ENCODE assay signal across 21 cellular contexts in genomic region chr3:48581621-48582481, GRCh38. TPM values are rescaled to one million over a fixed set of nuclear protein-coding genes. Genes with fewer than 3 reads are reported as not detected.
A peak's percentile ranks its signal among the peaks of the same experiment; 100 is the strongest.
DNase-seq lines count a peak whose midpoint lies in the region; ATAC-seq and TF ChIP-seq lines count a peak whose summit lies in the region.
"Had no signal": no experiment of that assay in that cellular context is flagged by ENCODE, and none has a peak within 500 bp of the region (broad histone marks: within the 10 kb centered on the region; RNA-seq: fewer than 3 reads in every experiment).

No MANE protein-coding gene starts in this region.

- no peaks in the 10 kb centered on the region for H3K27me3 ChIP-seq in neural progenitor cell
- H3K27me3 ChIP-seq: BLaER1 treated with 17β-estradiol and CSF1 and Interleukin-3, amounts not matched to agents 10 nM and 100 nM had no signal

- H3F3A ChIP-seq in neural progenitor cell (ENCODE audit: low read depth): no peaks in the 10 kb centered on the region

- no peaks in the 10 kb centered on the region for H3K79me2 ChIP-seq in neural progenitor cell (ENCODE audit: low read depth)

- H3K27ac Mint-ChIP-seq in activated CD8-positive, alpha-beta memory T cell treated with anti-CD3 and anti-CD28 coated beads, Interleukin-2, amount 10 ng/mL, durations not matched to agents 7 days and 5 days: no peak overlapping the region
- H3K27ac Mint-ChIP-seq in endothelial cell (ENCODE audit: unreplicated experiment): peak overlapping the region; percentile 26
- H3K27ac Mint-ChIP-seq in neural progenitor cell: peak overlapping the region; percentile 72
- H3K27ac Mint-ChIP-seq in activated naive CD4-positive, alpha-beta T cell treated with anti-CD3 and anti-CD28 coated beads for 36 hours: no peak overlapping the region
- H3K27ac Mint-ChIP-seq: CD4-positive, alpha-beta memory T cell had no signal

- H3K36me3 Mint-ChIP-seq in activated CD8-positive, alpha-beta memory T cell treated with anti-CD3 and anti-CD28 coated beads, Interleukin-2, amount 10 ng/mL, durations not matched to agents 7 days and 5 days: no peaks in the 10 kb centered on the region
- H3K36me3 Mint-ChIP-seq in endothelial cell (ENCODE audit: low read depth, unreplicated experiment) (no peaks in the 10 kb centered on the region), neural progenitor cell (peaks cover 14% of the 10 kb centered on the region)
- no peaks in the 10 kb centered on the region for H3K36me3 Mint-ChIP-seq in activated naive CD4-positive, alpha-beta T cell treated with anti-CD3 and anti-CD28 coated beads for 36 hours (ENCODE audit: low read depth)
- H3K36me3 Mint-ChIP-seq: CD4-positive, alpha-beta memory T cell had no signal

- no peak overlapping the region for H3K9ac ChIP-seq in neural progenitor cell
- H3K9ac ChIP-seq: BLaER1 treated with 17β-estradiol and CSF1 and Interleukin-3, amounts not matched to agents 10 nM and 100 nM had no signal

- TF ChIP-seq CTCF in endothelial cell (IDR thresholded peaks at IDR 0.05; ENCODE audit: unreplicated experiment) (no peak), neural progenitor cell (IDR thresholded peaks at IDR 0.05) (no peak)

- H3K27ac ChIP-seq in neural progenitor cell: no peak overlapping the region
- H3K27ac ChIP-seq: 22Rv1; BLaER1 treated with 17β-estradiol and CSF1 and Interleukin-3, amounts not matched to agents 10 nM and 100 nM; HL-60 had no signal

- H3K36me3 ChIP-seq in neural progenitor cell: no peaks in the 10 kb centered on the region
- H3K36me3 ChIP-seq: BLaER1 treated with 17β-estradiol and CSF1 and Interleukin-3, amounts not matched to agents 10 nM and 100 nM had no signal

- no peaks in the 10 kb centered on the region for H3K27me3 Mint-ChIP-seq in activated CD8-positive, alpha-beta memory T cell treated with anti-CD3 and anti-CD28 coated beads, Interleukin-2, amount 10 ng/mL, durations not matched to agents 7 days and 5 days
- H3K27me3 Mint-ChIP-seq in endothelial cell (ENCODE audit: unreplicated experiment): peaks cover 5% of the 10 kb centered on the region
- no peaks in the 10 kb centered on the region for H3K27me3 Mint-ChIP-seq in neural progenitor cell (ENCODE audit: insufficient read depth, low read depth)
- no peaks in the 10 kb centered on the region for H3K27me3 Mint-ChIP-seq in activated naive CD4-positive, alpha-beta T cell treated with anti-CD3 and anti-CD28 coated beads for 36 hours (ENCODE audit: low read depth)

- no peak overlapping the region for H3K4me3 Mint-ChIP-seq in activated CD8-positive, alpha-beta memory T cell treated with anti-CD3 and anti-CD28 coated beads, Interleukin-2, amount 10 ng/mL, durations not matched to agents 7 days and 5 days
- H3K4me3 Mint-ChIP-seq in endothelial cell (ENCODE audit: unreplicated experiment) (no peak overlapping the region), neural progenitor cell (no peak overlapping the region)
- no peak overlapping the region for H3K4me3 Mint-ChIP-seq in activated naive CD4-positive, alpha-beta T cell treated with anti-CD3 and anti-CD28 coated beads for 36 hours
- H3K4me3 Mint-ChIP-seq: CD4-positive, alpha-beta memory T cell had no signal

- H3K4me2 ChIP-seq in neural progenitor cell: no peak overlapping the region
- H3K4me2 ChIP-seq: BLaER1 treated with 17β-estradiol and CSF1 and Interleukin-3, amounts not matched to agents 10 nM and 100 nM had no signal

- peak; percentile 18 for ATAC-seq in activated CD8-positive, alpha-beta memory T cell treated with anti-CD3 and anti-CD28 coated beads, Interleukin-2, amount 10 ng/mL, durations not matched to agents 7 days and 5 days

- intact Hi-C loops in activated naive CD4-positive, alpha-beta T cell treated with anti-CD3 and anti-CD28 coated beads for 36 hours (cut with micrococcal nuclease): no loop called here

- H3K4me1 Mint-ChIP-seq in activated CD8-positive, alpha-beta memory T cell treated with anti-CD3 and anti-CD28 coated beads, Interleukin-2, amount 10 ng/mL, durations not matched to agents 7 days and 5 days: peaks cover 2% of the 10 kb centered on the region
- H3K4me1 Mint-ChIP-seq in endothelial cell (ENCODE audit: unreplicated experiment): no peaks in the 10 kb centered on the region
- peaks cover 9% of the 10 kb centered on the region for H3K4me1 Mint-ChIP-seq in neural progenitor cell
- no peaks in the 10 kb centered on the region for H3K4me1 Mint-ChIP-seq in activated naive CD4-positive, alpha-beta T cell treated with anti-CD3 and anti-CD28 coated beads for 36 hours (ENCODE audit: low read depth)
- H3K4me1 Mint-ChIP-seq: CD4-positive, alpha-beta memory T cell had no signal

- H3K4me1 ChIP-seq in neural progenitor cell: no peaks in the 10 kb centered on the region
- H3K4me1 ChIP-seq: BLaER1 treated with 17β-estradiol and CSF1 and Interleukin-3, amounts not matched to agents 10 nM and 100 nM; Caco-2 had no signal

- no peaks in the 10 kb centered on the region for H4K20me1 ChIP-seq in neural progenitor cell (ENCODE audit: low read depth)
- H4K20me1 ChIP-seq: BLaER1 treated with 17β-estradiol and CSF1 and Interleukin-3, amounts not matched to agents 10 nM and 100 nM had no signal

- H3K9me3 ChIP-seq in neural progenitor cell (ENCODE audit: low read depth): no peaks in the 10 kb centered on the region
- H3K9me3 ChIP-seq: BLaER1 treated with 17β-estradiol and CSF1 and Interleukin-3, amounts not matched to agents 10 nM and 100 nM; Caco-2 had no signal

- H2AFZ ChIP-seq in neural progenitor cell (replicated peaks): no peak overlapping the region

- CTCF ChIA-PET in activated CD8-positive, alpha-beta memory T cell treated with anti-CD3 and anti-CD28 coated beads, Interleukin-2, amount 10 ng/mL, durations not matched to agents 7 days and 5 days (lab: Charles Lee): no interaction called here
- CTCF ChIA-PET in activated naive CD4-positive, alpha-beta T cell treated with anti-CD3 and anti-CD28 coated beads for 36 hours (lab: Charles Lee): no interaction called here

- no peak for DNase-seq in activated CD8-positive, alpha-beta memory T cell treated with anti-CD3 and anti-CD28 coated beads, Interleukin-2, amount 10 ng/mL, durations not matched to agents 7 days and 5 days
- DNase-seq in activated CD8-positive, alpha-beta memory T cell treated with anti-CD3 and anti-CD28 coated beads for 24 hours: no peak
- DNase-seq in endothelial cell (ENCODE audit: low spot score): no peak
- no peak for DNase-seq in neural progenitor cell (ENCODE audit: low spot score)
- DNase-seq in AG08395 (ENCODE audit: low spot score): no peak
- no peak for DNase-seq in activated naive CD4-positive, alpha-beta T cell treated with anti-CD3 and anti-CD28 coated beads for 36 hours
- DNase-seq: ACHN; Caco-2; CD4-positive, alpha-beta memory T cell; DMS 273 treated with DMSO at 0.1 percent for 48 hours; DMS79 treated with DMSO at 0.1 percent for 48 hours; MV-4-11; NCI-H1105 treated with DMSO at 0.1 percent for 48 hours; NCI-H2029 treated with DMSO at 0.1 percent for 48 hours; NCI-H226; NCI-H510A treated with DMSO at 0.1 percent for 48 hours; NCI-H748 treated with DMSO at 0.1 percent for 48 hours had no signal

- no peak overlapping the region for H3K4me3 ChIP-seq in neural progenitor cell
- H3K4me3 ChIP-seq: BLaER1 treated with 17β-estradiol and CSF1 and Interleukin-3, amounts not matched to agents 10 nM and 100 nM had no signal

- no peaks in the 10 kb centered on the region for H3K9me3 Mint-ChIP-seq in activated CD8-positive, alpha-beta memory T cell treated with anti-CD3 and anti-CD28 coated beads, Interleukin-2, amount 10 ng/mL, durations not matched to agents 7 days and 5 days (ENCODE audit: low read depth)
- H3K9me3 Mint-ChIP-seq in endothelial cell (ENCODE audit: unreplicated experiment) (no peaks in the 10 kb centered on the region), neural progenitor cell (no peaks in the 10 kb centered on the region)
- H3K9me3 Mint-ChIP-seq in activated naive CD4-positive, alpha-beta T cell treated with anti-CD3 and anti-CD28 coated beads for 36 hours: no peaks in the 10 kb centered on the region
- H3K9me3 Mint-ChIP-seq: CD4-positive, alpha-beta memory T cell had no signal

RNA-seq across cellular contexts. Expression of gene COL7A1, which starts 13.3 kb away (rescaled TPM):
- total RNA-seq in activated CD8-positive, alpha-beta memory T cell treated with anti-CD3 and anti-CD28 coated beads, Interleukin-2, amount 10 ng/mL, durations not matched to agents 7 days and 5 days: 1 to 10 TPM; 1.1 TPM
- total RNA-seq in endothelial cell (ENCODE audit: unreplicated experiment) (5.2 TPM), neural progenitor cell (ENCODE audit: low replicate concordance) (3.0 and 13.3 TPM in 2 replicates)
- 1 to 10 TPM in 1 of 2 experiments, under 1 TPM in 1; 0.84 to 1.0 TPM for total RNA-seq in activated naive CD4-positive, alpha-beta T cell treated with anti-CD3 and anti-CD28 coated beads for 36 hours

RNA-seq across cellular contexts. Expression of gene UCN2, which starts 18.3 kb away (rescaled TPM):
- not detected for total RNA-seq in activated CD8-positive, alpha-beta memory T cell treated with anti-CD3 and anti-CD28 coated beads, Interleukin-2, amount 10 ng/mL, durations not matched to agents 7 days and 5 days
- total RNA-seq in endothelial cell (ENCODE audit: unreplicated experiment): 0.77 TPM
- 0.34 TPM in 1 of 2 replicates, not detected in the other for total RNA-seq in neural progenitor cell (ENCODE audit: low replicate concordance)
- not detected for total RNA-seq in activated naive CD4-positive, alpha-beta T cell treated with anti-CD3 and anti-CD28 coated beads for 36 hours
- total RNA-seq: CD4-positive, alpha-beta memory T cell; HT-29 had no signal

RNA-seq across cellular contexts. Expression of gene PFKFB4, which starts 25.2 kb away (rescaled TPM):
- total RNA-seq in activated CD8-positive, alpha-beta memory T cell treated with anti-CD3 and anti-CD28 coated beads, Interleukin-2, amount 10 ng/mL, durations not matched to agents 7 days and 5 days: 10 to 100 TPM; 12.2 to 26.9 TPM
- 11.5 TPM for total RNA-seq in endothelial cell (ENCODE audit: unreplicated experiment)
- total RNA-seq in neural progenitor cell (ENCODE audit: low replicate concordance): 59.5 and 102 TPM in 2 replicates
- 1 to 10 TPM; 5.1 to 5.4 TPM for total RNA-seq in activated naive CD4-positive, alpha-beta T cell treated with anti-CD3 and anti-CD28 coated beads for 36 hours

RNA-seq across cellular contexts. Expression of gene UQCRC1, which starts 27.6 kb away (rescaled TPM):
- 100 to 1,000 TPM; 201 to 220 TPM for total RNA-seq in activated CD8-positive, alpha-beta memory T cell treated with anti-CD3 and anti-CD28 coated beads, Interleukin-2, amount 10 ng/mL, durations not matched to agents 7 days and 5 days
- total RNA-seq in endothelial cell (ENCODE audit: unreplicated experiment) (165 TPM), neural progenitor cell (ENCODE audit: low replicate concordance) (240 and 246 TPM in 2 replicates)
- 100 to 1,000 TPM; 211 to 232 TPM for total RNA-seq in activated naive CD4-positive, alpha-beta T cell treated with anti-CD3 and anti-CD28 coated beads for 36 hours

RNA-seq across cellular contexts. Expression of gene TMEM89, which starts 39.7 kb away (rescaled TPM):
- under 1 TPM in 1 of 2 experiments, not detected in 1; 0.73 TPM for total RNA-seq in activated CD8-positive, alpha-beta memory T cell treated with anti-CD3 and anti-CD28 coated beads, Interleukin-2, amount 10 ng/mL, durations not matched to agents 7 days and 5 days
- total RNA-seq in endothelial cell (ENCODE audit: unreplicated experiment): 0.44 TPM
- not detected in 2 replicates for total RNA-seq in neural progenitor cell (ENCODE audit: low replicate concordance)
- not detected for total RNA-seq in activated naive CD4-positive, alpha-beta T cell treated with anti-CD3 and anti-CD28 coated beads for 36 hours
- total RNA-seq: Caco-2; CD4-positive, alpha-beta memory T cell; HT-29 had no signal

Comparison
In these comparisons a context has a peak if more than half of its experiments do, and no peak if none do; other contexts are left out.
1. H3K27ac Mint-ChIP-seq: peak in endothelial cell (single experiment) and neural progenitor cell (single experiment); none in activated CD8-positive, alpha-beta memory T cell treated with anti-CD3 and anti-CD28 coated beads, Interleukin-2, amount 10 ng/mL, durations not matched to agents 7 days and 5 days (single experiment) and activated naive CD4-positive, alpha-beta T cell treated with anti-CD3 and anti-CD28 coated beads for 36 hours (single experiment).